In genomic region chr17:51164911-51165679, GRCh38 we compare ENCODE assay signal across 1 cellular context.
TF ChIP-seq lines count a peak whose summit lies in the region.

No MANE protein-coding gene starts in this region.

TF ChIP-seq in SK-N-SH treated with all-trans-retinoic acid at 6 μM for 48 hours, 23 proteins besides CTCF, POLR2A, EP300 and RAD21 (continued from another document):
- no peak for TF ChIP-seq TSHZ2 (CRISPR knock-in tag; IDR thresholded peaks at IDR 0.05)
TF ChIP-seq in SK-N-SH treated with all-trans-retinoic acid at 6 μM for 48 hours: peak in this region for 0.
